ENCODE assay signal across 14 cellular contexts in genomic region chr20:5970381-5970780, GRCh38. TPM values are rescaled to one million over a fixed set of nuclear protein-coding genes. Genes with fewer than 3 reads are reported as not detected.
A peak's percentile ranks its signal among the peaks of the same experiment; 100 is the strongest.
DNase-seq lines count a peak whose midpoint lies in the region; ATAC-seq, FAIRE-seq and TF ChIP-seq lines count a peak whose summit lies in the region.
"Had no signal": no experiment of that assay in that cellular context is flagged by ENCODE, and none has a peak within 500 bp of the region (broad histone marks: within the 10 kb centered on the region; RNA-seq: fewer than 3 reads in every experiment).

No MANE protein-coding gene starts in this region.

- in situ Hi-C loops in Caki2 (cut with HindIII; ENCODE audit: low pct_unique_long_range_greater_than_20kb, low sequenced_read_pairs) (no loop called here), HepG2 (cut with HindIII; ENCODE audit: extremely low pct_ligation_motif_present, low pct_unique_long_range_greater_than_20kb) (no loop called here)

- H3K79me2 ChIP-seq in HepG2 (ENCODE audit: insufficient read depth, low read length), result no peaks in the 10 kb centered on the region

- CTCF ChIA-PET in HepG2 (lab: Yijun Ruan, JAX; ENCODE audit: low intra/inter-chr PET ratio, low total read pairs), result no interaction called here

- WGBS in HepG2 (ENCODE audit: low lambda C conversion rate), result 92% methylated on average over 2 of the region's 2 CpGs
- 86 to 90% methylated on average over 2 of the region's 2 CpGs for WGBS in esophagus squamous epithelium, 2 donors

- TF ChIP-seq POLR2A in HepG2 (IDR thresholded peaks at IDR 0.05; ENCODE audit: insufficient read depth in 1 of 2, low read depth in 2 of 2, low read length in 2 of 2) (no peak), esophagus squamous epithelium (IDR thresholded peaks at IDR 0.05) (no peak)

- H3K27ac ChIP-seq in VCaP, result peak overlapping the region; percentile 92; the same call in 1 of the 2 replicates
- H3K27ac ChIP-seq in HepG2 (ENCODE audit: extremely low read length, insufficient read depth, low read length), result no peak overlapping the region
- H3K27ac ChIP-seq in esophagus squamous epithelium, result no peak overlapping the region
- H3K27ac ChIP-seq: BLaER1 had no signal

- intact Hi-C loops in HepG2 (cut with micrococcal nuclease; ENCODE audit: unreplicated experiment), result no loop called here
- intact Hi-C loops in esophagus squamous epithelium (cut with DNase I), result no loop called here

- no peak overlapping the region for H3K9ac ChIP-seq in HepG2 (ENCODE audit: insufficient read depth, low read depth, low read length)
- H3K9ac ChIP-seq: BLaER1 had no signal

- H3K4me2 ChIP-seq in HepG2 (ENCODE audit: low read depth, low read length), result no peak overlapping the region
- H3K4me2 ChIP-seq: BLaER1 had no signal

- ATAC-seq in HepG2 (no peak), HG03135 (IDR thresholded peaks at IDR 0.05; ENCODE audit: unreplicated experiment) (no peak)

- H3K4me1 ChIP-seq in HepG2 (ENCODE audit: insufficient read depth, low read length) (no peaks in the 10 kb centered on the region), esophagus squamous epithelium (no peaks in the 10 kb centered on the region)
- H3K4me1 ChIP-seq: BLaER1 had no signal

- POLR2A ChIA-PET in HepG2 (lab: Yijun Ruan, JAX), result no interaction called here

- peak; percentile 41 for DNase-seq in Caki2 (ENCODE audit: low read depth)
- no peak for DNase-seq in HepG2 (ENCODE audit: low spot score)
- DNase-seq in esophagus squamous epithelium (lab: John Stamatoyannopoulos, UW), result no peak
- DNase-seq in activated naive CD4-positive, alpha-beta T cell (lab: John Stamatoyannopoulos, UW), result no peak
- DNase-seq: AML-193; CD8-positive, alpha-beta memory T cell; DMS79; GOT3 had no signal

- H3K27me3 ChIP-seq in HepG2 (ENCODE audit: control insufficient read depth in 1 of 2, insufficient read depth in 2 of 2, low read length in 2 of 2) (no peaks in the 10 kb centered on the region), esophagus squamous epithelium (no peaks in the 10 kb centered on the region)
- H3K27me3 ChIP-seq: BLaER1 had no signal

- H3K9me3 ChIP-seq in HepG2 (ENCODE audit: low read length) (no peaks in the 10 kb centered on the region), esophagus squamous epithelium (no peaks in the 10 kb centered on the region)
- H3K9me3 ChIP-seq: BLaER1 had no signal

- no peak for TF ChIP-seq RAD21 in HepG2 (CRISPR knock-in tag; IDR thresholded peaks at IDR 0.05)

- TF ChIP-seq CTCF in VCaP (conservative IDR thresholded peaks at IDR 0.05) (no peak), HepG2 (CRISPR knock-in tag; IDR thresholded peaks at IDR 0.05) (no peak), esophagus squamous epithelium (IDR thresholded peaks at IDR 0.05) (no peak)

- no peak overlapping the region for H3K4me3 ChIP-seq in HepG2 (replicated peaks in 1 of 3; ENCODE audit: insufficient read depth in 1 of 3, low read depth in 2 of 3, low read length in 3 of 3)
- no peak overlapping the region for H3K4me3 ChIP-seq in esophagus squamous epithelium
- H3K4me3 ChIP-seq: BLaER1 had no signal

- FAIRE-seq in HepG2 (lab: Jason Lieb, UNC), result no peak
- FAIRE-seq: G401.6, GM12891, GM19239 had no signal

- H4K20me1 ChIP-seq in HepG2 (ENCODE audit: insufficient read depth, low read length), result no peaks in the 10 kb centered on the region
- H4K20me1 ChIP-seq: BLaER1 had no signal

- BruUV-seq in HepG2 (replicated peaks; lab: Mats Ljungman, UMichigan), result no TSS peak

- H3K36me3 ChIP-seq in HepG2 (replicated peaks in 1 of 2; ENCODE audit: control insufficient read depth in 1 of 2, insufficient read depth in 2 of 2, low read length in 2 of 2), result peaks cover 14 to 70% of the 10 kb centered on the region in 2 experiments
- peaks cover 0 to 72% (median 0%) of the 10 kb centered on the region in 3 donors for H3K36me3 ChIP-seq in esophagus squamous epithelium

- no peak overlapping the region for H2AFZ ChIP-seq in HepG2 (ENCODE audit: low read length)

- TF ChIP-seq EP300 in HepG2 (IDR thresholded peaks at IDR 0.05; ENCODE audit: low read depth in 2 of 2, low read length in 2 of 2) (no peak), HepG2 (CRISPR knock-in tag; IDR thresholded peaks at IDR 0.05; ENCODE audit: borderline replicate concordance) (no peak)

RNA-seq across cellular contexts. Expression of gene MCM8, which starts 19.9 kb away (rescaled TPM):
- 18.4 and 25.9 TPM in 2 replicates for total RNA-seq in Caki2 (2014; rRNA removed; shearing (Covaris generic); ENCODE audit: low replicate concordance)
- total RNA-seq in HepG2 (2016; rRNA removed; fragmentation: Illumina TruSeq; extraction: Trizol), result 59.3 and 91.2 TPM in 2 replicates
- total RNA-seq in HepG2 (2016; cell fraction: cytosol; rRNA removed; fragmentation: Illumina TruSeq; extraction: Trizol; ENCODE audit: low read depth), result 15.7 and 19.4 TPM in 2 replicates
- total RNA-seq in HepG2 (2016; cell fraction: insoluble cytoplasmic fraction; rRNA removed; fragmentation: Illumina TruSeq; extraction: Trizol), result 56.1 and 90.3 TPM in 2 replicates
- 31.1 and 31.6 TPM in 2 replicates for total RNA-seq in HepG2 (2016; cell fraction: membrane; rRNA removed; fragmentation: Illumina TruSeq; extraction: Trizol)
- total RNA-seq in HepG2 (2016; cell fraction: nucleus; rRNA removed; fragmentation: Illumina TruSeq; extraction: Trizol), result 37.2 and 42.4 TPM in 2 replicates
- 7.7 and 11.5 TPM in 2 replicates for polyA plus RNA-seq in HepG2 (2011; rRNA removed)
- polyA plus RNA-seq in HepG2 (2011; cell fraction: cytosol; rRNA removed), result 4.4 and 5.6 TPM in 2 replicates
- polyA plus RNA-seq in HepG2 (2011; cell fraction: nucleus; rRNA removed), result 4.2 and 4.6 TPM in 2 replicates
- polyA plus RNA-seq in HepG2 (2012), result 9.5 and 15.9 TPM in 2 replicates
- 2.3 and 2.4 TPM in 2 replicates for polyA plus RNA-seq in HepG2 (2016; cell fraction: cytosol; fragmentation: Illumina TruSeq; extraction: Trizol; ENCODE audit: low read depth)
- 54.6 and 61.4 TPM in 2 replicates for polyA plus RNA-seq in HepG2 (2016; cell fraction: insoluble cytoplasmic fraction; fragmentation: Illumina TruSeq; extraction: Trizol; ENCODE audit: low read depth)
- polyA plus RNA-seq in HepG2 (2016; cell fraction: membrane; fragmentation: Illumina TruSeq; extraction: Trizol; ENCODE audit: low read depth), result 8.8 and 9.4 TPM in 2 replicates
- 34.3 and 37.9 TPM in 2 replicates for polyA plus RNA-seq in HepG2 (2016; cell fraction: nucleus; fragmentation: Illumina TruSeq; extraction: Trizol; ENCODE audit: insufficient read depth, low read depth)
- polyA minus RNA-seq in HepG2 (2011; rRNA and poly(A)+ RNA removed; ENCODE audit: low replicate concordance), result 4.8 and 11.3 TPM in 2 replicates
- polyA minus RNA-seq in HepG2 (2011; cell fraction: cytosol; rRNA and poly(A)+ RNA removed), result 7.7 and 10.4 TPM in 2 replicates
- 11.6 and 11.7 TPM in 2 replicates for polyA minus RNA-seq in HepG2 (2011; cell fraction: nucleus; rRNA and poly(A)+ RNA removed)
- total RNA-seq in esophagus squamous epithelium, result 1 to 10 TPM; 2.6 to 7.2 (median 5.9) TPM

RNA-seq across cellular contexts. Expression of gene TRMT6, which starts 20.0 kb away (rescaled TPM):
- 19.7 and 23.4 TPM in 2 replicates for total RNA-seq in Caki2 (2014; rRNA removed; shearing (Covaris generic); ENCODE audit: low replicate concordance)
- total RNA-seq in HepG2 (2016; rRNA removed; fragmentation: Illumina TruSeq; extraction: Trizol), result 37.8 and 51.1 TPM in 2 replicates
- total RNA-seq in HepG2 (2016; cell fraction: cytosol; rRNA removed; fragmentation: Illumina TruSeq; extraction: Trizol; ENCODE audit: low read depth), result 3.2 and 4.1 TPM in 2 replicates
- total RNA-seq in HepG2 (2016; cell fraction: insoluble cytoplasmic fraction; rRNA removed; fragmentation: Illumina TruSeq; extraction: Trizol), result 36.1 and 50.1 TPM in 2 replicates
- total RNA-seq in HepG2 (2016; cell fraction: membrane; rRNA removed; fragmentation: Illumina TruSeq; extraction: Trizol), result 11.6 and 12.7 TPM in 2 replicates
- 19.1 and 21.2 TPM in 2 replicates for total RNA-seq in HepG2 (2016; cell fraction: nucleus; rRNA removed; fragmentation: Illumina TruSeq; extraction: Trizol)
- 8.9 and 10.5 TPM in 2 replicates for polyA plus RNA-seq in HepG2 (2011; rRNA removed)
- 6.0 and 8.6 TPM in 2 replicates for polyA plus RNA-seq in HepG2 (2011; cell fraction: cytosol; rRNA removed)
- polyA plus RNA-seq in HepG2 (2011; cell fraction: nucleus; rRNA removed), result 5.7 and 6.8 TPM in 2 replicates
- polyA plus RNA-seq in HepG2 (2012), result 14.7 and 17.7 TPM in 2 replicates
- 2.6 and 2.9 TPM in 2 replicates for polyA plus RNA-seq in HepG2 (2016; cell fraction: cytosol; fragmentation: Illumina TruSeq; extraction: Trizol; ENCODE audit: low read depth)
- 50.0 and 54.7 TPM in 2 replicates for polyA plus RNA-seq in HepG2 (2016; cell fraction: insoluble cytoplasmic fraction; fragmentation: Illumina TruSeq; extraction: Trizol; ENCODE audit: low read depth)
- polyA plus RNA-seq in HepG2 (2016; cell fraction: membrane; fragmentation: Illumina TruSeq; extraction: Trizol; ENCODE audit: low read depth), result 6.4 and 6.7 TPM in 2 replicates
- polyA plus RNA-seq in HepG2 (2016; cell fraction: nucleus; fragmentation: Illumina TruSeq; extraction: Trizol; ENCODE audit: insufficient read depth, low read depth), result 31.4 and 32.2 TPM in 2 replicates
- 2.2 and 4.1 TPM in 2 replicates for polyA minus RNA-seq in HepG2 (2011; rRNA and poly(A)+ RNA removed; ENCODE audit: low replicate concordance)
- 7.7 and 7.9 TPM in 2 replicates for polyA minus RNA-seq in HepG2 (2011; cell fraction: cytosol; rRNA and poly(A)+ RNA removed)
- 9.3 and 13.8 TPM in 2 replicates for polyA minus RNA-seq in HepG2 (2011; cell fraction: nucleus; rRNA and poly(A)+ RNA removed)
- total RNA-seq in esophagus squamous epithelium, result 10 to 100 TPM in 3 of 4 donors, 1 to 10 TPM in 1; 8.2 to 19.8 (median 13.8) TPM

RNA-seq across cellular contexts. Expression of gene CRLS1, which starts 35.5 kb away (rescaled TPM):
- total RNA-seq in Caki2 (2014; rRNA removed; shearing (Covaris generic); ENCODE audit: low replicate concordance), result 110 and 119 TPM in 2 replicates
- total RNA-seq in HepG2 (2016; rRNA removed; fragmentation: Illumina TruSeq; extraction: Trizol), result 281 and 337 TPM in 2 replicates
- total RNA-seq in HepG2 (2016; cell fraction: cytosol; rRNA removed; fragmentation: Illumina TruSeq; extraction: Trizol; ENCODE audit: low read depth), result 75.0 and 86.3 TPM in 2 replicates
- 288 and 374 TPM in 2 replicates for total RNA-seq in HepG2 (2016; cell fraction: insoluble cytoplasmic fraction; rRNA removed; fragmentation: Illumina TruSeq; extraction: Trizol)
- total RNA-seq in HepG2 (2016; cell fraction: membrane; rRNA removed; fragmentation: Illumina TruSeq; extraction: Trizol), result 243 and 244 TPM in 2 replicates
- 171 and 177 TPM in 2 replicates for total RNA-seq in HepG2 (2016; cell fraction: nucleus; rRNA removed; fragmentation: Illumina TruSeq; extraction: Trizol)
- polyA plus RNA-seq in HepG2 (2011; rRNA removed), result 188 and 295 TPM in 2 replicates
- polyA plus RNA-seq in HepG2 (2011; cell fraction: cytosol; rRNA removed), result 117 and 135 TPM in 2 replicates
- 60.7 and 71.4 TPM in 2 replicates for polyA plus RNA-seq in HepG2 (2011; cell fraction: nucleus; rRNA removed)
- polyA plus RNA-seq in HepG2 (2012), result 64.0 and 97.7 TPM in 2 replicates
- 86.8 and 106 TPM in 2 replicates for polyA plus RNA-seq in HepG2 (2016; cell fraction: cytosol; fragmentation: Illumina TruSeq; extraction: Trizol; ENCODE audit: low read depth)
- 279 and 309 TPM in 2 replicates for polyA plus RNA-seq in HepG2 (2016; cell fraction: insoluble cytoplasmic fraction; fragmentation: Illumina TruSeq; extraction: Trizol; ENCODE audit: low read depth)
- polyA plus RNA-seq in HepG2 (2016; cell fraction: membrane; fragmentation: Illumina TruSeq; extraction: Trizol; ENCODE audit: low read depth), result 174 and 198 TPM in 2 replicates
- 265 and 274 TPM in 2 replicates for polyA plus RNA-seq in HepG2 (2016; cell fraction: nucleus; fragmentation: Illumina TruSeq; extraction: Trizol; ENCODE audit: insufficient read depth, low read depth)
- 26.0 and 94.6 TPM in 2 replicates for polyA minus RNA-seq in HepG2 (2011; rRNA and poly(A)+ RNA removed; ENCODE audit: low replicate concordance)
- polyA minus RNA-seq in HepG2 (2011; cell fraction: cytosol; rRNA and poly(A)+ RNA removed), result 47.1 and 47.6 TPM in 2 replicates
- polyA minus RNA-seq in HepG2 (2011; cell fraction: nucleus; rRNA and poly(A)+ RNA removed), result 58.6 and 95.4 TPM in 2 replicates
- 10 to 100 TPM; 12.1 to 39.9 (median 23.0) TPM for total RNA-seq in esophagus squamous epithelium

RNA-seq across cellular contexts. Expression of gene CHGB, which starts 59.1 kb away (rescaled TPM):
- total RNA-seq in Caki2 (2014; rRNA removed; shearing (Covaris generic); ENCODE audit: low replicate concordance), result not detected in 2 replicates
- total RNA-seq in HepG2 (2016; rRNA removed; fragmentation: Illumina TruSeq; extraction: Trizol) (0.20 and 0.86 TPM in 2 replicates), esophagus squamous epithelium (under 1 TPM in 1 of 4 donors, not detected in 3; 0.44 TPM)
- total RNA-seq in HepG2 (2016; cell fraction: cytosol; rRNA removed; fragmentation: Illumina TruSeq; extraction: Trizol; ENCODE audit: low read depth), result 0.09 TPM in 1 of 2 replicates, not detected in the other
- 0.40 and 0.58 TPM in 2 replicates for total RNA-seq in HepG2 (2016; cell fraction: insoluble cytoplasmic fraction; rRNA removed; fragmentation: Illumina TruSeq; extraction: Trizol)
- total RNA-seq in HepG2 (2016; cell fraction: membrane; rRNA removed; fragmentation: Illumina TruSeq; extraction: Trizol), result 0.10 and 0.15 TPM in 2 replicates
- 0.28 and 0.78 TPM in 2 replicates for total RNA-seq in HepG2 (2016; cell fraction: nucleus; rRNA removed; fragmentation: Illumina TruSeq; extraction: Trizol)
- polyA plus RNA-seq in HepG2 (2011; rRNA removed), result 0.26 and 0.28 TPM in 2 replicates
- 0.32 and 0.36 TPM in 2 replicates for polyA plus RNA-seq in HepG2 (2011; cell fraction: cytosol; rRNA removed)
- 0.23 and 0.27 TPM in 2 replicates for polyA plus RNA-seq in HepG2 (2011; cell fraction: nucleus; rRNA removed)
- 0.17 and 0.56 TPM in 2 replicates for polyA plus RNA-seq in HepG2 (2012)
- polyA plus RNA-seq in HepG2 (2016; cell fraction: cytosol; fragmentation: Illumina TruSeq; extraction: Trizol; ENCODE audit: low read depth), result 0.08 and 0.15 TPM in 2 replicates
- 0.45 and 0.49 TPM in 2 replicates for polyA plus RNA-seq in HepG2 (2016; cell fraction: insoluble cytoplasmic fraction; fragmentation: Illumina TruSeq; extraction: Trizol; ENCODE audit: low read depth)
- 0.15 and 0.21 TPM in 2 replicates for polyA plus RNA-seq in HepG2 (2016; cell fraction: membrane; fragmentation: Illumina TruSeq; extraction: Trizol; ENCODE audit: low read depth)
- polyA plus RNA-seq in HepG2 (2016; cell fraction: nucleus; fragmentation: Illumina TruSeq; extraction: Trizol; ENCODE audit: insufficient read depth, low read depth), result 1.3 and 1.4 TPM in 2 replicates
- polyA minus RNA-seq in HepG2 (2011; rRNA and poly(A)+ RNA removed; ENCODE audit: low replicate concordance), result 0.12 TPM in 1 of 2 replicates, not detected in the other
- polyA minus RNA-seq in HepG2 (2011; cell fraction: cytosol; rRNA and poly(A)+ RNA removed), result 0.40 TPM in 1 of 2 replicates, not detected in the other
- not detected in 2 replicates for polyA minus RNA-seq in HepG2 (2011; cell fraction: nucleus; rRNA and poly(A)+ RNA removed)
- polyA plus RNA-seq: CD8-positive, alpha-beta memory T cell had no signal
